In genomic region chr2:68849579-68850030, GRCh38 we compare ENCODE assay signal across 1 cellular context.
TF ChIP-seq lines count a peak whose summit lies in the region.

No MANE protein-coding gene starts in this region.

TF ChIP-seq in K562, 482 proteins besides CTCF, POLR2A, EP300 and RAD21 (continued from another document and continues in another):
- TF ChIP-seq ZKSCAN1 (IDR thresholded peaks at IDR 0.05; ENCODE audit: low read depth, low read length), result no peak
- no peak for TF ChIP-seq HMGN3 (IDR thresholded peaks at IDR 0.05; ENCODE audit: borderline replicate concordance, extremely low read depth, insufficient read length, low read depth, low read length)
- no peak for TF ChIP-seq TFAM (CRISPR knock-in tag; conservative IDR thresholded peaks at IDR 0.05)
- TF ChIP-seq SRSF3 (IDR thresholded peaks at IDR 0.05; ENCODE audit: insufficient read depth, low read length), result no peak
- peak; percentile 94 for TF ChIP-seq ZNF766 (CRISPR knock-in tag; conservative IDR thresholded peaks at IDR 0.05)
- TF ChIP-seq KDM5B (IDR thresholded peaks at IDR 0.05; ENCODE audit: insufficient replicate concordance, low read depth, low read length), result no peak
- TF ChIP-seq POLR2AphosphoS5 (IDR thresholded peaks at IDR 0.05; ENCODE audit: control insufficient read depth, insufficient read depth, low read depth, low read length), result no peak
- TF ChIP-seq ELF4 (CRISPR knock-in tag; IDR thresholded peaks at IDR 0.05), result no peak
- TF ChIP-seq DMBX1 (CRISPR knock-in tag; IDR thresholded peaks at IDR 0.05; ENCODE audit: borderline replicate concordance), result no peak
- no peak for TF ChIP-seq BMI1 (IDR thresholded peaks at IDR 0.05; ENCODE audit: low read length)
- TF ChIP-seq ATF7 (IDR thresholded peaks at IDR 0.05), result peak; percentile 95
- no peak for TF ChIP-seq ELF1 (tag; IDR thresholded peaks at IDR 0.05)
- peak; percentile 95 for TF ChIP-seq DPF2 (IDR thresholded peaks at IDR 0.05)
- TF ChIP-seq ZNF407 (IDR thresholded peaks at IDR 0.05; ENCODE audit: low read depth), result no peak
- no peak for TF ChIP-seq DNMT1 (IDR thresholded peaks at IDR 0.05)
- TF ChIP-seq, protein P1, sequence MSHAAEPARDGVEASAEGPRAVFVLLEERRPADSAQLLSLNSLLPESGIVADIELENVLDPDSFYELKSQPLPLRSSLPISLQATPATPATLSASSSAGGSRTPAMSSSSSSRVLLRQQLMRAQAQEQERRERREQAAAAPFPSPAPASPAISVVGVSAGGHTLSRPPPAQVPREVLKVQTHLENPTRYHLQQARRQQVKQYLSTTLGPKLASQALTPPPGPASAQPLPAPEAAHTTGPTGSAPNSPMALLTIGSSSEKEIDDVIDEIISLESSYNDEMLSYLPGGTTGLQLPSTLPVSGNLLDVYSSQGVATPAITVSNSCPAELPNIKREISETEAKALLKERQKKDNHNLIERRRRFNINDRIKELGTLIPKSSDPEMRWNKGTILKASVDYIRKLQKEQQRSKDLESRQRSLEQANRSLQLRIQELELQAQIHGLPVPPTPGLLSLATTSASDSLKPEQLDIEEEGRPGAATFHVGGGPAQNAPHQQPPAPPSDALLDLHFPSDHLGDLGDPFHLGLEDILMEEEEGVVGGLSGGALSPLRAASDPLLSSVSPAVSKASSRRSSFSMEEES (CRISPR knock-in tag; IDR thresholded peaks at IDR 0.05), result no peak
- TF ChIP-seq ZFP36 (IDR thresholded peaks at IDR 0.05; ENCODE audit: low read depth, low read length, partially characterized antibody), result no peak
- no peak for TF ChIP-seq KLF6 (CRISPR knock-in tag; IDR thresholded peaks at IDR 0.05; ENCODE audit: borderline replicate concordance)
- no peak for TF ChIP-seq TAF15 (IDR thresholded peaks at IDR 0.05; ENCODE audit: low read depth, low read length)
- no peak for TF ChIP-seq MAFF (IDR thresholded peaks at IDR 0.05; ENCODE audit: low read length)
- no peak for TF ChIP-seq ZZZ3 (IDR thresholded peaks at IDR 0.05)
- TF ChIP-seq ZNF707 (CRISPR knock-in tag; conservative IDR thresholded peaks at IDR 0.05), result no peak
- TF ChIP-seq LARP7 (IDR thresholded peaks at IDR 0.05), result no peak
- no peak for TF ChIP-seq RBM22 (IDR thresholded peaks at IDR 0.05; ENCODE audit: low read depth, low read length, poor library complexity, severe bottlenecking)
- TF ChIP-seq NCOA4 (IDR thresholded peaks at IDR 0.05; ENCODE audit: partially characterized antibody), result no peak
- no peak for TF ChIP-seq PKNOX1 (IDR thresholded peaks at IDR 0.05)
- TF ChIP-seq HMG20B (CRISPR knock-in tag; IDR thresholded peaks at IDR 0.05), result no peak
- TF ChIP-seq RBM15 (IDR thresholded peaks at IDR 0.05; ENCODE audit: insufficient read depth, low read length), result no peak
- TF ChIP-seq BCL6 (CRISPR knock-in tag; IDR thresholded peaks at IDR 0.05), result no peak
- no peak for TF ChIP-seq MCM2 (IDR thresholded peaks at IDR 0.05; ENCODE audit: low read depth)
- no peak for TF ChIP-seq ZNF263 (CRISPR knock-in tag; IDR thresholded peaks at IDR 0.05; ENCODE audit: borderline replicate concordance)
- TF ChIP-seq RBM39 (optimal IDR thresholded peaks at IDR 0.05; ENCODE audit: low read depth, low read length), result no peak
- TF ChIP-seq ARID2 (IDR thresholded peaks at IDR 0.05), result no peak
- no peak for TF ChIP-seq RFX1 (IDR thresholded peaks at IDR 0.05)
- no peak for TF ChIP-seq ZSCAN32 (CRISPR knock-in tag; IDR thresholded peaks at IDR 0.05)
- TF ChIP-seq PTRF (tag; IDR thresholded peaks at IDR 0.05), result no peak
- TF ChIP-seq FOXA3 (CRISPR knock-in tag; conservative IDR thresholded peaks at IDR 0.05 in 1 of 2, IDR thresholded peaks at IDR 0.05 in 1 of 2), result peak in 1 of 2 experiments; percentile 62; a peak in 2 of 4 replicates
- TF ChIP-seq ZNF511 (CRISPR knock-in tag; IDR thresholded peaks at IDR 0.05), result no peak
- TF ChIP-seq ZC3H11A (IDR thresholded peaks at IDR 0.05; ENCODE audit: low read depth, low read length), result no peak
- no peak for TF ChIP-seq U2AF1 (optimal IDR thresholded peaks at IDR 0.05; ENCODE audit: low read depth, low read length)
- TF ChIP-seq U2AF2 (optimal IDR thresholded peaks at IDR 0.05; ENCODE audit: low read depth, low read length), result no peak
- peak; percentile 41 for TF ChIP-seq NFE2 (IDR thresholded peaks at IDR 0.05; ENCODE audit: low read depth)
- TF ChIP-seq EZH2 (IDR thresholded peaks at IDR 0.05; ENCODE audit: borderline replicate concordance, low read depth, low read length), result no peak
- TF ChIP-seq TRIM28 (IDR thresholded peaks at IDR 0.05), result no peak
- no peak for TF ChIP-seq DIDO1 (tag; IDR thresholded peaks at IDR 0.05; ENCODE audit: low read depth)
- TF ChIP-seq SP2 (IDR thresholded peaks at IDR 0.05; ENCODE audit: extremely low read depth, low read depth, low read length, poor library complexity, severe bottlenecking), result no peak
- TF ChIP-seq, protein P2, sequence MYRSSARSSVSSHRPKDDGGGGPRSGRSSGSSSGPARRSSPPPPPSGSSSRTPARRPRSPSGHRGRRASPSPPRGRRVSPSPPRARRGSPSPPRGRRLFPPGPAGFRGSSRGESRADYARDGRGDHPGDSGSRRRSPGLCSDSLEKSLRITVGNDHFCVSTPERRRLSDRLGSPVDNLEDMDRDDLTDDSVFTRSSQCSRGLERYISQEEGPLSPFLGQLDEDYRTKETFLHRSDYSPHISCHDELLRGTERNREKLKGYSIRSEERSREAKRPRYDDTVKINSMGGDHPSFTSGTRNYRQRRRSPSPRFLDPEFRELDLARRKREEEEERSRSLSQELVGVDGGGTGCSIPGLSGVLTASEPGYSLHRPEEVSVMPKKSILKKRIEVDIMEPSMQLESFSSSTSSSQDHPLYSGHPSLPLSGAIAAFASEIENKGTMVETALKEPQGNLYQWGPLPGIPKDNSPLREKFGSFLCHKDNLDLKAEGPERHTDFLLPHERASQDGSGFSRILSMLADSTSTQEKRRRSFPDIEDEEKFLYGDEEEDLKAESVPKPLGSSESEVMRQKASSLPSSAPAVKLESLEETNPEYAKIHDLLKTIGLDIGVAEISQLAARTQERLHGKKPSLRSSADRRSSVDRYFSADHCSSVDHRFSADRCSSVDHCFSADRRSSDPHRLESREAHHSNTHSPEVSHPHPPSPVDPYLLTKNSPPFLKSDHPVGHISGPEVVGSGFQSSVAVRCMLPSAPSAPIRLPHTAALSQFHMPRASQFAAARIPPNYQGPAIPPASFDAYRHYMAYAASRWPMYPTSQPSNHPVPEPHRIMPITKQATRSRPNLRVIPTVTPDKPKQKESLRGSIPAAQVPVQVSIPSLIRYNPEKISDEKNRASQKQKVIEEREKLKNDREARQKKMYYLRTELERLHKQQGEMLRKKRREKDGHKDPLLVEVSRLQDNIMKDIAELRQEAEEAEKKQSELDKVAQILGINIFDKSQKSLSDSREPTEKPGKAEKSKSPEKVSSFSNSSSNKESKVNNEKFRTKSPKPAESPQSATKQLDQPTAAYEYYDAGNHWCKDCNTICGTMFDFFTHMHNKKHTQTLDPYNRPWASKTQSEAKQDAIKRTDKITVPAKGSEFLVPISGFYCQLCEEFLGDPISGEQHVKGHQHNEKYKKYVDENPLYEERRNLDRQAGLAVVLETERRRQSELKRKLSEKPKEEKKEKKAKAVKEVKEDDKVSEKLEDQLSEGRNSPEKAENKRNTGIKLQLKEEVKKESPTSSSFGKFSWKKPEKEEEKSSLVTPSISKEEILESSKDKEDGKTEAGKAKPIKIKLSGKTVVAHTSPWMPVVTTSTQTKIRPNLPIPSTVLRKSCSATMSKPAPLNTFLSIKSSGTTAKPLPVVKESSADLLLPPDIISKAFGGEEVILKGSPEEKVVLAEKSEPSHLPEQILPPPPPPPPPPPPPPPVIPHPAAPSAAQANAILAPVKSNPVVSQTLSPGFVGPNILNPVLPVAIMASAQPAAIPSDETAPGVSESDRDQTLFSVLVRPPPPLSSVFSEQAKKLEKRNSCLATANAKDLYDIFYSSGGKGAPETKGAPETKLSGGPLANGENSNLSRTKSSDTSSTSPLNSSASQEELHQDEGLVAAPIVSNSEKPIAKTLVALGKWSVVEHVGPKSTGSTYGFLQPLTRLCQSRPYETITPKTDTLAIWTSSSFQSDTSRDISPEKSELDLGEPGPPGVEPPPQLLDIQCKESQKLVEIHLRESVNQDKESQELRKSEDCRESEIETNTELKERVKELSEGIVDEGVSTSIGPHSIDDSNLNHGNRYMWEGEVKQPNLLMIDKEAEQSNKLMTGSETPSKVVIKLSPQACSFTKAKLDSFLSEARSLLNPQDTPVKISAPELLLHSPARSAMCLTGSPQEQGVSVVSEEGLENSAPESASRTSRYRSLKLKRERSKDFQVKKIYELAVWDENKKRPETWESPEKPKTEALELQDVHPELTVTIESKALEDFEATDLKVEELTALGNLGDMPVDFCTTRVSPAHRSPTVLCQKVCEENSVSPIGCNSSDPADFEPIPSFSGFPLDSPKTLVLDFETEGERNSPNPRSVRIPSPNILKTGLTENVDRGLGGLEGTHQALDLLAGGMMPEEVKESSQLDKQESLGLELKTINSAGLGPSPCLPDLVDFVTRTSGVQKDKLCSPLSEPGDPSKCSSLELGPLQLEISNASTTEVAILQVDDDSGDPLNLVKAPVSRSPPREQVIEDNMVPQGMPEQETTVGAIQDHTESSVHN (IDR thresholded peaks at IDR 0.05; ENCODE audit: borderline replicate concordance in 1 of 2, low read depth in 1 of 2), result peak in 1 of 2 experiments; percentile 80; a peak in 2 of 4 replicates
- TF ChIP-seq CBX5 (IDR thresholded peaks at IDR 0.05; ENCODE audit: borderline replicate concordance, low read depth), result no peak
- no peak; the same call in 1 of the 2 replicates for TF ChIP-seq TCF7 (IDR thresholded peaks at IDR 0.05; ENCODE audit: borderline replicate concordance)
- TF ChIP-seq ZNF134 (CRISPR knock-in tag; conservative IDR thresholded peaks at IDR 0.05), result no peak
- TF ChIP-seq ZNF274 (IDR thresholded peaks at IDR 0.05; ENCODE audit: borderline replicate concordance, low read depth, low read length), result no peak
- no peak for TF ChIP-seq NFIX (CRISPR knock-in tag; IDR thresholded peaks at IDR 0.05; ENCODE audit: low read depth)
- no peak for TF ChIP-seq TARDBP (IDR thresholded peaks at IDR 0.05)
- peak; percentile 39; a peak in 2 of 4 replicates for TF ChIP-seq KDM1A (IDR thresholded peaks at IDR 0.05)
- TF ChIP-seq CBX3 (IDR thresholded peaks at IDR 0.05; ENCODE audit: borderline replicate concordance in 1 of 2, low read length in 2 of 2), result no peak
- no peak for TF ChIP-seq RFX7 (CRISPR knock-in tag; IDR thresholded peaks at IDR 0.05)
- no peak for TF ChIP-seq SIRT6 (IDR thresholded peaks at IDR 0.05; ENCODE audit: low read depth, low read length)
